In the genomic region with DNA sequence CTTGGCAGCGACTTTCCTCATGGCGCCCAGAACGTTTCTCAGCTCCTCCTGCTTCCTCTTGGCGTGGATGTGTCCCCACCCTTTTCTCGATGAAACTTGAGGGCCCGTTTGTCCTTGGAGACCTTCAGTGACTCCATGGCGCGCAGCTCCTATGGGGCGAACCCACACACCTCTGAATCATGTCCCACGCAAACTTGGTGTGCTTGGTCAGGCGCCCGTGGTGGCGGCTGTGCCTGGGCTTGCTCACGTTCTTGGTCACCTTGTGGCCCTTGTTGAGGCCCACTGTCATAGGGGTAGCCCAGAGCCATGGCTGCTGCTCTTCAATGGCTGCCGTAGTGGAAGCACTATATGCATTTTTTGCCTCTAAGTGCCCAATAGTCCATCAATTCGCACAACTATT, we compare ENCODE assay signal across 23 cellular contexts.
DNase-seq lines count a peak whose midpoint lies in the region; ATAC-seq, FAIRE-seq and TF ChIP-seq lines count a peak whose summit lies in the region.
"Had no signal": no experiment of that assay in that cellular context is flagged by ENCODE, and none has a peak within 500 bp of the region (broad histone marks: within the 10 kb centered on the region; RNA-seq: fewer than 3 reads in every experiment).

No MANE protein-coding gene starts in this region.

- no peak for FAIRE-seq in kidney (lab: Jason Lieb, UNC)
- FAIRE-seq: D721Med, GM12891, GM18507, H1 had no signal

- H3K4me3 Mint-ChIP-seq in CD14-positive monocyte: no peak overlapping the region
- H3K4me3 Mint-ChIP-seq: B cell; CD4-positive, alpha-beta T cell; CD8-positive, alpha-beta memory T cell; HFFc6 had no signal

- ATAC-seq in Right ventricle myocardium inferior: no peak
- ATAC-seq: HCT116 had no signal

- H3K9me3 ChIP-seq in right atrium auricular region (no peaks in the 10 kb centered on the region), HEK293 (ENCODE audit: control insufficient read depth, insufficient read depth, low read depth, low read length) (no peaks in the 10 kb centered on the region), kidney (ENCODE audit: control insufficient read depth in 1 of 2, low read length in 2 of 2) (no peaks in the 10 kb centered on the region)
- H3K9me3 ChIP-seq: BLaER1 had no signal

- TF ChIP-seq CTCF in right atrium auricular region (IDR thresholded peaks at IDR 0.05) (no peak), HEK293 (tag by site-specific recombination; IDR thresholded peaks at IDR 0.05) (no peak), kidney (IDR thresholded peaks at IDR 0.05; ENCODE audit: borderline replicate concordance, extremely low read depth, insufficient read depth) (no peak), CD14-positive monocyte (IDR thresholded peaks at IDR 0.05) (no peak), foreskin fibroblast (IDR thresholded peaks at IDR 0.05; ENCODE audit: low read depth, low read length) (no peak)

- peaks cover 7% of the 10 kb centered on the region for H3K4me1 Mint-ChIP-seq in CD14-positive monocyte
- H3K4me1 Mint-ChIP-seq: B cell; CD8-positive, alpha-beta memory T cell had no signal

- H3K4me1 ChIP-seq in right atrium auricular region: no peaks in the 10 kb centered on the region
- H3K4me1 ChIP-seq in HEK293 (ENCODE audit: control insufficient read depth, insufficient read depth, low read length): peaks cover 6% of the 10 kb centered on the region; the same call in 1 of the 2 replicates
- no peaks in the 10 kb centered on the region for H3K4me1 ChIP-seq in kidney (ENCODE audit: control insufficient read depth in 1 of 2, insufficient read depth in 1 of 2, low read depth in 1 of 2, low read length in 2 of 2)
- H3K4me1 ChIP-seq: BLaER1 had no signal

- POLR2A ChIA-PET in HEK293 (lab: Yijun Ruan, JAX): no interaction called here

- H3K9ac ChIP-seq in kidney (ENCODE audit: low read length in 2 of 2): no peak overlapping the region
- H3K9ac ChIP-seq: BLaER1, GM23248 had no signal

- no peak overlapping the region for H3K27ac ChIP-seq in right atrium auricular region
- no peak overlapping the region for H3K27ac ChIP-seq in HEK293 (ENCODE audit: extremely low read depth, low read depth, low read length)
- no peak overlapping the region for H3K27ac ChIP-seq in kidney (ENCODE audit: low read depth in 2 of 2, low read length in 2 of 2)
- H3K27ac ChIP-seq: BLaER1, C4-2B, GM23248 had no signal

- no peaks in the 10 kb centered on the region for H3K36me3 ChIP-seq in right atrium auricular region
- H3K36me3 ChIP-seq in HEK293 (ENCODE audit: control insufficient read depth in 2 of 2, insufficient read depth in 1 of 2, low read length in 2 of 2): no peaks in the 10 kb centered on the region
- no peaks in the 10 kb centered on the region for H3K36me3 ChIP-seq in kidney (ENCODE audit: control insufficient read depth in 1 of 2, insufficient read depth in 2 of 2, low read length in 2 of 2)
- H3K36me3 ChIP-seq: BLaER1 had no signal

- no peak overlapping the region for H3K27ac Mint-ChIP-seq in CD14-positive monocyte
- H3K27ac Mint-ChIP-seq: B cell; CD4-positive, alpha-beta T cell; CD8-positive, alpha-beta memory T cell; HFFc6 had no signal

- no peak overlapping the region for H3K4me3 ChIP-seq in right atrium auricular region
- H3K4me3 ChIP-seq in HEK293 (ENCODE audit: low read depth, low read length): no peak overlapping the region
- no peak overlapping the region for H3K4me3 ChIP-seq in kidney (ENCODE audit: low read length in 2 of 2)
- no peak overlapping the region for H3K4me3 ChIP-seq in foreskin fibroblast (ENCODE audit: low read depth in 1 of 2, low read length in 2 of 2)
- H3K4me3 ChIP-seq: BLaER1, GM23248 had no signal

- CTCF ChIA-PET in HEK293 (lab: Yijun Ruan, JAX): interaction anchor here (0.7 kb wide), 1 partner anchor 130 kb away, joined by 3 read pairs; no protein-coding TSS in a partner anchor

- H3K36me3 Mint-ChIP-seq in CD14-positive monocyte: no peaks in the 10 kb centered on the region
- H3K36me3 Mint-ChIP-seq: CD8-positive, alpha-beta memory T cell had no signal

- intact Hi-C loops in Right ventricle myocardium inferior (cut with DNase I): no loop called here
- intact Hi-C loops in kidney (cut with DNase I): no loop called here
- intact Hi-C loops in CD14-positive monocyte (cut with micrococcal nuclease): no loop called here

- H3K27me3 ChIP-seq in right atrium auricular region: no peaks in the 10 kb centered on the region
- H3K27me3 ChIP-seq: BLaER1 had no signal

- H3K27me3 Mint-ChIP-seq in CD14-positive monocyte (ENCODE audit: low read depth in 3 of 3): no peaks in the 10 kb centered on the region
- H3K27me3 Mint-ChIP-seq: B cell; CD4-positive, alpha-beta T cell; CD8-positive, alpha-beta memory T cell had no signal

- DNase-seq in Right ventricle myocardium inferior (ENCODE audit: missing footprints) (peak; percentile 42), right atrium auricular region (ENCODE audit: low spot score) (no peak), kidney (peak; percentile 62), CD14-positive monocyte (ENCODE audit: low spot score) (no peak), foreskin fibroblast (no peak)
- DNase-seq in stimulated activated CD4-positive, alpha-beta T cell treated with anti-CD3 and anti-CD28 coated beads, Interleukin-1b, Interleukin-23, amount 100 ng/mL, for 48 hours: no peak
- DNase-seq: CD4-positive, alpha-beta T cell; CD8-positive, alpha-beta memory T cell; DMS 273 treated with DMSO at 0.1 percent for 48 hours; DMS79; GF-D8; GM23248; H7; HFFc6 had no signal

- no peaks in the 10 kb centered on the region for H3K9me3 Mint-ChIP-seq in CD14-positive monocyte
- H3K9me3 Mint-ChIP-seq: CD4-positive, alpha-beta T cell had no signal

TF ChIP-seq in HEK293, 187 proteins besides CTCF, POLR2A, EP300 and RAD21:
- TF ChIP-seq ZNF202 (tag by site-specific recombination; IDR thresholded peaks at IDR 0.05; ENCODE audit: borderline replicate concordance): 0 out of 2 replicates have a peak, but pooled peaks have one; percentile 35
- TF ChIP-seq ZNF398 (tag by site-specific recombination; IDR thresholded peaks at IDR 0.05): no peak
- no peak for TF ChIP-seq ZNF404 (tag by site-specific recombination; IDR thresholded peaks at IDR 0.05)
- TF ChIP-seq MEIS1 (CRISPR knock-in tag; IDR thresholded peaks at IDR 0.05; ENCODE audit: borderline replicate concordance): no peak

Comparison
In these comparisons a context has a peak if more than half of its experiments do, and no peak if none do; other contexts are left out.
1. DNase-seq: peak in Right ventricle myocardium inferior (single experiment) and kidney (single experiment); none in right atrium auricular region (single experiment), CD14-positive monocyte (single experiment), stimulated activated CD4-positive, alpha-beta T cell treated with anti-CD3 and anti-CD28 coated beads, Interleukin-1b, Interleukin-23, amount 100 ng/mL, for 48 hours (single experiment) and foreskin fibroblast (0 of 2).